8 cellular contexts compared by ENCODE assay signal in genomic region chr12:113135178-113136127, GRCh38. TPM values are rescaled to one million over a fixed set of nuclear protein-coding genes. Genes with fewer than 3 reads are reported as not detected.
DNase-seq lines count a peak whose midpoint lies in the region; ATAC-seq and TF ChIP-seq lines count a peak whose summit lies in the region.

RASAL1 (minus strand) TSS chr12:113135761; CDS start chr12:113135462, 299 bp downstream.

- H3K36me3 ChIP-seq in thymus (ENCODE audit: control insufficient read depth, insufficient read depth): no peaks in the 10 kb centered on the region

- peak within 1 kb of the TSS; percentile 54 for H3K27ac Mint-ChIP-seq in activated CD4-positive, alpha-beta T cell treated with anti-CD3 and anti-CD28 coated beads, Interleukin-2, amount 10 ng/mL, durations not matched to agents 24 days and 14 days
- H3K27ac Mint-ChIP-seq in dendritic cell treated with granulocyte-macrophage colony-stimulating factor and Interleukin-4, amounts not matched to agents 40 ng/mL and 50 ng/mL, for 4 days: peak within 1 kb of the TSS; percentile 81
- no peak within 1 kb of the TSS for H3K27ac Mint-ChIP-seq in nephron progenitor cell

- WGBS in thymus: 8% methylated on average over 68 of the region's 68 CpGs

- TF ChIP-seq CTCF in GM12873 (IDR thresholded peaks at IDR 0.05; ENCODE audit: insufficient read depth, low read depth, low read length, missing control alignments): peak; percentile 46
- TF ChIP-seq CTCF in nephron progenitor cell (IDR thresholded peaks at IDR 0.05): peak; percentile 52

- ATAC-seq in GM18907 (IDR thresholded peaks at IDR 0.05; ENCODE audit: unreplicated experiment): no peak

- intact Hi-C loops in activated CD4-positive, alpha-beta T cell treated with anti-CD3 and anti-CD28 coated beads, Interleukin-2, amount 10 ng/mL, durations not matched to agents 24 days and 14 days (cut with micrococcal nuclease): loop anchor here (1.0 kb wide), 1 partner anchor 17 kb away; no protein-coding TSS in a partner anchor
- intact Hi-C loops in dendritic cell treated with granulocyte-macrophage colony-stimulating factor and Interleukin-4, amounts not matched to agents 40 ng/mL and 50 ng/mL, for 4 days (cut with micrococcal nuclease): no loop called here

- no peaks in the 10 kb centered on the region for H3K36me3 Mint-ChIP-seq in activated CD4-positive, alpha-beta T cell treated with anti-CD3 and anti-CD28 coated beads, Interleukin-2, amount 10 ng/mL, durations not matched to agents 24 days and 14 days (ENCODE audit: low read depth)
- H3K36me3 Mint-ChIP-seq in dendritic cell treated with granulocyte-macrophage colony-stimulating factor and Interleukin-4, amounts not matched to agents 40 ng/mL and 50 ng/mL, for 4 days (ENCODE audit: low read depth): peaks cover 12% of the 10 kb centered on the region
- H3K36me3 Mint-ChIP-seq in nephron progenitor cell (ENCODE audit: low read depth): no peaks in the 10 kb centered on the region

- no peaks in the 10 kb centered on the region for H3K9me3 Mint-ChIP-seq in activated CD4-positive, alpha-beta T cell treated with anti-CD3 and anti-CD28 coated beads, Interleukin-2, amount 10 ng/mL, durations not matched to agents 24 days and 14 days
- H3K9me3 Mint-ChIP-seq in dendritic cell treated with granulocyte-macrophage colony-stimulating factor and Interleukin-4, amounts not matched to agents 40 ng/mL and 50 ng/mL, for 4 days: no peaks in the 10 kb centered on the region
- H3K9me3 Mint-ChIP-seq in nephron progenitor cell: no peaks in the 10 kb centered on the region

- peaks cover 3% of the 10 kb centered on the region for H3K4me1 ChIP-seq in thymus (ENCODE audit: control insufficient read depth, insufficient read depth, low read length)

- no peaks in the 10 kb centered on the region for H3K9me3 ChIP-seq in thymus (ENCODE audit: control insufficient read depth)

- H3K4me3 Mint-ChIP-seq in activated CD4-positive, alpha-beta T cell treated with anti-CD3 and anti-CD28 coated beads, Interleukin-2, amount 10 ng/mL, durations not matched to agents 24 days and 14 days: peak within 1 kb of the TSS; percentile 81
- peak within 1 kb of the TSS; percentile 87 for H3K4me3 Mint-ChIP-seq in dendritic cell treated with granulocyte-macrophage colony-stimulating factor and Interleukin-4, amounts not matched to agents 40 ng/mL and 50 ng/mL, for 4 days
- H3K4me3 Mint-ChIP-seq in nephron progenitor cell: peak within 1 kb of the TSS; percentile 50

- DNase-seq in NCI-H1930 (lab: John Stamatoyannopoulos, UW): peak; percentile 65 to 67
- DNase-seq in activated CD4-positive, alpha-beta T cell treated with anti-CD3 and anti-CD28 coated beads, Interleukin-2, amount 10 ng/mL, durations not matched to agents 24 days and 14 days: peak; percentile 91
- peak; percentile 73 for DNase-seq in nephron progenitor cell
- DNase-seq in RKO (ENCODE audit: low spot score): no peak

- H3K27me3 ChIP-seq in thymus (ENCODE audit: control insufficient read depth, insufficient read depth): no peaks in the 10 kb centered on the region

- H3K27ac ChIP-seq in thymus (ENCODE audit: low read depth): peak within 1 kb of the TSS; percentile 1

- H3K27me3 Mint-ChIP-seq in activated CD4-positive, alpha-beta T cell treated with anti-CD3 and anti-CD28 coated beads, Interleukin-2, amount 10 ng/mL, durations not matched to agents 24 days and 14 days: peaks cover 2% of the 10 kb centered on the region
- H3K27me3 Mint-ChIP-seq in dendritic cell treated with granulocyte-macrophage colony-stimulating factor and Interleukin-4, amounts not matched to agents 40 ng/mL and 50 ng/mL, for 4 days: peaks cover 16% of the 10 kb centered on the region
- peaks cover 71% of the 10 kb centered on the region for H3K27me3 Mint-ChIP-seq in nephron progenitor cell (ENCODE audit: low read depth, poor library complexity)

- peak within 1 kb of the TSS; percentile 5 for H3K4me3 ChIP-seq in thymus (ENCODE audit: low read length)

- peaks cover 16% of the 10 kb centered on the region for H3K4me1 Mint-ChIP-seq in activated CD4-positive, alpha-beta T cell treated with anti-CD3 and anti-CD28 coated beads, Interleukin-2, amount 10 ng/mL, durations not matched to agents 24 days and 14 days
- peaks cover 80% of the 10 kb centered on the region for H3K4me1 Mint-ChIP-seq in dendritic cell treated with granulocyte-macrophage colony-stimulating factor and Interleukin-4, amounts not matched to agents 40 ng/mL and 50 ng/mL, for 4 days (ENCODE audit: low read depth)
- H3K4me1 Mint-ChIP-seq in nephron progenitor cell: peaks cover 12% of the 10 kb centered on the region

RNA-seq across cellular contexts. Expression of gene RASAL1, which starts in this region (rescaled TPM):
- total RNA-seq in activated CD4-positive, alpha-beta T cell treated with anti-CD3 and anti-CD28 coated beads, Interleukin-2, amount 10 ng/mL, durations not matched to agents 24 days and 14 days: 0.52 and 1.1 TPM in 2 replicates
- polyA plus RNA-seq in thymus: 3.7 TPM
